8 cellular contexts compared by ENCODE assay signal in genomic region chr12:109432842-109433304, GRCh38. TPM values are rescaled to one million over a fixed set of nuclear protein-coding genes. Genes with fewer than 3 reads are reported as not detected.
DNase-seq lines count a peak whose midpoint lies in the region; ATAC-seq and TF ChIP-seq lines count a peak whose summit lies in the region.

No MANE protein-coding gene starts in this region.

- ATAC-seq in GM19324 (IDR thresholded peaks at IDR 0.05; ENCODE audit: low FRiP score, unreplicated experiment), result no peak

- H3K4me2 ChIP-seq in GM23248 (ENCODE audit: unreplicated experiment), result no peak overlapping the region

- DNase-seq in AG10803 (ENCODE audit: low read depth) (peak; percentile 80), GM23248 (peak; percentile 65), NCI-H2171 treated with DMSO at 0.1 percent for 48 hours (lab: John Stamatoyannopoulos, UW) (peak; percentile 64), brain pericyte (ENCODE audit: low read depth, low spot score) (peak; percentile 55), islet precursor cell (peak; percentile 98)
- DNase-seq in stimulated activated CD4-positive, alpha-beta T cell treated with anti-CD3 and anti-CD28 coated beads, Interleukin-15, amount 100 ng/mL, for 48 hours (ENCODE audit: low read depth in 2 of 2), result peak; percentile 56 to 77

- 58 to 59% methylated on average over 14 of the region's 14 CpGs for WGBS in GM23248 (ENCODE audit: low coverage in 1 of 2, low lambda C conversion rate in 2 of 2, missing lambda C conversion rate in 2 of 2), 2 experiments

- peaks cover 9% of the 10 kb centered on the region for H3K4me1 ChIP-seq in GM23248 (ENCODE audit: insufficient read depth)

- TF ChIP-seq CTCF in AG10803 (conservative IDR thresholded peaks at IDR 0.05; ENCODE audit: low read length), result peak; percentile 92
- TF ChIP-seq CTCF in VCaP (conservative IDR thresholded peaks at IDR 0.05), result peak; percentile 97

- in situ Hi-C loops in GM23248 (cut with MboI), result loop anchor here (5.0 kb wide), 1 partner anchor 44 kb away; the partner anchor contains the start of genes KCTD10 and UBE3B

- no peak overlapping the region for H3K27ac ChIP-seq in GM23248
- H3K27ac ChIP-seq in VCaP, result no peak overlapping the region

- no peaks in the 10 kb centered on the region for H3K9me2 ChIP-seq in GM23248 (ENCODE audit: insufficient read depth)

- no peaks in the 10 kb centered on the region for H3K79me2 ChIP-seq in GM23248 (ENCODE audit: insufficient read depth)

- H3K9me3 ChIP-seq in GM23248 (ENCODE audit: low read depth), result no peaks in the 10 kb centered on the region

- H3K4me3 ChIP-seq in AG10803 (ENCODE audit: low read length), result no peak overlapping the region
- H3K4me3 ChIP-seq in GM23248, result no peak overlapping the region

- H3K36me3 ChIP-seq in GM23248 (ENCODE audit: low read depth), result no peaks in the 10 kb centered on the region

- no peak overlapping the region for H2AFZ ChIP-seq in GM23248

- no peaks in the 10 kb centered on the region for H3K27me3 ChIP-seq in GM23248 (replicated peaks; ENCODE audit: insufficient read depth)

- no peak overlapping the region for H3K9ac ChIP-seq in GM23248

- no peaks in the 10 kb centered on the region for H3F3A ChIP-seq in GM23248 (ENCODE audit: insufficient read depth)

- H4K20me1 ChIP-seq in GM23248 (ENCODE audit: insufficient read depth), result no peaks in the 10 kb centered on the region

RNA-seq across cellular contexts. Expression of gene KCTD10, which starts 44.2 kb away (rescaled TPM):
- 97.0 and 117 TPM in 2 replicates for total RNA-seq in GM23248 (2014; rRNA removed; shearing (Covaris generic))
- 81.1 and 83.4 TPM in 2 replicates for polyA plus RNA-seq in GM23248 (2016; fragmentation: Nextera tagmentation; extraction: Ambion mirVana)

RNA-seq across cellular contexts. Expression of gene UBE3B, which starts 44.6 kb away (rescaled TPM):
- 32.0 and 34.7 TPM in 2 replicates for total RNA-seq in GM23248 (2014; rRNA removed; shearing (Covaris generic))
- polyA plus RNA-seq in GM23248 (2016; fragmentation: Nextera tagmentation; extraction: Ambion mirVana), result 34.3 and 38.3 TPM in 2 replicates
